In genomic region chr17:43554857-43555256, GRCh38 we compare ENCODE assay signal across 1 cellular context.
TF ChIP-seq lines count a peak whose summit lies in the region.

No MANE protein-coding gene starts in this region.

TF ChIP-seq in A549, 52 proteins besides CTCF, POLR2A, EP300 and RAD21 (continued from another document):
- no peak for TF ChIP-seq HOXB13 (CRISPR knock-in tag; IDR thresholded peaks at IDR 0.05; ENCODE audit: low read depth)
- no peak for TF ChIP-seq ZFP36 (IDR thresholded peaks at IDR 0.05; ENCODE audit: borderline replicate concordance, partially characterized antibody)
